Comparison of ENCODE assay signal across 1 cellular context in genomic region chr2:128321784-128322650, GRCh38.
A peak's percentile ranks its signal among the peaks of the same experiment; 100 is the strongest.
TF ChIP-seq lines count a peak whose summit lies in the region.

No MANE protein-coding gene starts in this region.

TF ChIP-seq in HepG2, 621 proteins besides CTCF, POLR2A, EP300 and RAD21 (continued from another document and continues in another):
- TF ChIP-seq RARA (CRISPR knock-in tag; IDR thresholded peaks at IDR 0.05) (peak; percentile 44), ZNF710 (CRISPR knock-in tag; IDR thresholded peaks at IDR 0.05; ENCODE audit: borderline replicate concordance) (no peak; the same call in 1 of the 2 replicates), ZHX1 (CRISPR knock-in tag; IDR thresholded peaks at IDR 0.05; ENCODE audit: low read depth) (no peak), YY1 (IDR thresholded peaks at IDR 0.05; ENCODE audit: insufficient read depth, insufficient replicate concordance, low read depth, low read length) (peak; percentile 86), TEAD3 (CRISPR knock-in tag; optimal IDR thresholded peaks at IDR 0.05; ENCODE audit: borderline replicate concordance) (peak; percentile 91), TRAFD1 (CRISPR knock-in tag; IDR thresholded peaks at IDR 0.05; ENCODE audit: borderline replicate concordance) (no peak), HMGXB3 (CRISPR knock-in tag; IDR thresholded peaks at IDR 0.05; ENCODE audit: borderline replicate concordance) (no peak), RBM39 (IDR thresholded peaks at IDR 0.05; ENCODE audit: low read depth, low read length, poor library complexity, severe bottlenecking) (peak; percentile 64), ZNF597 (CRISPR knock-in tag; IDR thresholded peaks at IDR 0.05) (no peak), ZNF549 (CRISPR knock-in tag; IDR thresholded peaks at IDR 0.05) (no peak), SATB2 (CRISPR knock-in tag; IDR thresholded peaks at IDR 0.05) (peak; percentile 66; the same call in 1 of the 2 replicates), MXD3 (CRISPR knock-in tag; IDR thresholded peaks at IDR 0.05) (no peak; the same call in 1 of the 2 replicates), TCF7 (IDR thresholded peaks at IDR 0.05; ENCODE audit: low read depth) (no peak), ZBTB46 (CRISPR knock-in tag; IDR thresholded peaks at IDR 0.05; ENCODE audit: borderline replicate concordance) (no peak), HDAC1 (CRISPR knock-in tag; IDR thresholded peaks at IDR 0.05) (peak; percentile 70), DR1 (CRISPR knock-in tag; IDR thresholded peaks at IDR 0.05) (peak; percentile 45; the same call in 1 of the 2 replicates), KLF9 (CRISPR knock-in tag; IDR thresholded peaks at IDR 0.05; ENCODE audit: low read depth) (no peak), RFX5 (IDR thresholded peaks at IDR 0.05; ENCODE audit: low read depth, low read length) (no peak), ATF1 (CRISPR knock-in tag; IDR thresholded peaks at IDR 0.05) (no peak), ZNF441 (CRISPR knock-in tag; IDR thresholded peaks at IDR 0.05; ENCODE audit: borderline replicate concordance) (peak; percentile 37), U2AF2 (IDR thresholded peaks at IDR 0.05; ENCODE audit: low read depth, low read length) (no peak), SUZ12 (IDR thresholded peaks at IDR 0.05; ENCODE audit: low read depth, low read length) (no peak), KAT8 (CRISPR knock-in tag; IDR thresholded peaks at IDR 0.05) (peak; percentile 1; the same call in 1 of the 2 replicates), TERF1 (CRISPR knock-in tag; IDR thresholded peaks at IDR 0.05) (peak; percentile 40; the same call in 1 of the 2 replicates), MED8 (CRISPR knock-in tag; IDR thresholded peaks at IDR 0.05; ENCODE audit: insufficient replicate concordance) (no peak), THAP7 (CRISPR knock-in tag; IDR thresholded peaks at IDR 0.05) (peak; percentile 60; the same call in 1 of the 2 replicates), ZNF619 (CRISPR knock-in tag; IDR thresholded peaks at IDR 0.05) (no peak; the same call in 1 of the 2 replicates), TAF15 (IDR thresholded peaks at IDR 0.05; ENCODE audit: low read depth, low read length, poor library complexity, severe bottlenecking) (peak; percentile 91), KLF15 (CRISPR knock-in tag; IDR thresholded peaks at IDR 0.05; ENCODE audit: borderline replicate concordance) (0 out of 2 replicates have a peak, but pooled peaks have one; percentile 34), PAF1 (CRISPR knock-in tag; IDR thresholded peaks at IDR 0.05) (no peak), ZNF331 (CRISPR knock-in tag; IDR thresholded peaks at IDR 0.05) (peak; percentile 50; the same call in 1 of the 2 replicates), GABPB1 (CRISPR knock-in tag; IDR thresholded peaks at IDR 0.05) (peak; percentile 63), SRSF4 (IDR thresholded peaks at IDR 0.05; ENCODE audit: low read depth, low read length, poor library complexity, severe bottlenecking) (no peak), ZNF816 (CRISPR knock-in tag; IDR thresholded peaks at IDR 0.05; ENCODE audit: borderline replicate concordance) (peak; percentile 52; the same call in 1 of the 2 replicates), SNRNP70 (IDR thresholded peaks at IDR 0.05; ENCODE audit: low read depth, low read length) (no peak), ZNF296 (CRISPR knock-in tag; conservative IDR thresholded peaks at IDR 0.05) (no peak), ZNF574 (CRISPR knock-in tag; IDR thresholded peaks at IDR 0.05) (peak; percentile 89), EZH2 (conservative IDR thresholded peaks at IDR 0.05; ENCODE audit: low read depth, low read length) (no peak), GFI1 (CRISPR knock-in tag; IDR thresholded peaks at IDR 0.05; ENCODE audit: borderline replicate concordance) (no peak; the same call in 1 of the 2 replicates), ZKSCAN5 (CRISPR knock-in tag; IDR thresholded peaks at IDR 0.05) (no peak), NFE2 (CRISPR knock-in tag; IDR thresholded peaks at IDR 0.05) (no peak), ZNF678 (CRISPR knock-in tag; IDR thresholded peaks at IDR 0.05) (no peak), SIX1 (CRISPR knock-in tag; IDR thresholded peaks at IDR 0.05; ENCODE audit: borderline replicate concordance) (no peak)
